In genomic region chr6:112180095-112180820, GRCh38 we compare ENCODE assay signal across 8 cellular contexts.
DNase-seq lines count a peak whose midpoint lies in the region; ATAC-seq and TF ChIP-seq lines count a peak whose summit lies in the region.

No MANE protein-coding gene starts in this region.

- peak; percentile 81 for ATAC-seq in HG02943 (IDR thresholded peaks at IDR 0.05; ENCODE audit: low read depth, unreplicated experiment)
- peak in 3 of 4 experiments; percentile 61 to 69 (median 61) for ATAC-seq in T-cell (replicated peaks in 1 of 4)
- ATAC-seq in effector memory CD8-positive, alpha-beta T cell (replicated peaks), result peak; percentile 76

- H3K27ac Mint-ChIP-seq in T-cell (no peak overlapping the region), type B pancreatic cell (no peak overlapping the region)
- H3K27ac Mint-ChIP-seq in effector memory CD8-positive, alpha-beta T cell, result no peak overlapping the region

- no peak overlapping the region for H3K4me3 ChIP-seq in AG09309 (ENCODE audit: control insufficient read depth, low read depth, low read length)

- DNase-seq in AG09309 (ENCODE audit: low read depth) (peak; percentile 73), GM13977 (ENCODE audit: low spot score) (peak; percentile 63), NCI-H2029 (lab: John Stamatoyannopoulos, UW) (peak; percentile 86), T-cell (peak in 23 of 34 experiments; percentile 13 to 69 (median 34)), midbrain (lab: John Stamatoyannopoulos, UW) (peak; percentile 66), type B pancreatic cell (ENCODE audit: extremely low spot score, unreplicated experiment) (no peak)
- DNase-seq in effector memory CD8-positive, alpha-beta T cell, result peak; percentile 55 to 66 (median 60)

- in situ Hi-C loops in GM13977 (cut with MboI; ENCODE audit: low pct_unique_long_range_greater_than_20kb, low sequenced_read_pairs, unreplicated experiment), result loop anchor here (25.0 kb wide), 1 partner anchor 1732 kb away; no protein-coding TSS in a partner anchor

- H3K9me3 Mint-ChIP-seq in T-cell (no peaks in the 10 kb centered on the region), type B pancreatic cell (no peaks in the 10 kb centered on the region)
- no peaks in the 10 kb centered on the region for H3K9me3 Mint-ChIP-seq in effector memory CD8-positive, alpha-beta T cell

- TF ChIP-seq CTCF in AG09309 (IDR thresholded peaks at IDR 0.05; ENCODE audit: control insufficient read depth, insufficient read depth, low read depth, low read length, missing control alignments), result peak; percentile 58
- peak; percentile 64 for TF ChIP-seq CTCF in GM13977 (IDR thresholded peaks at IDR 0.05; ENCODE audit: extremely low read depth, insufficient read depth, missing control alignments)
- peak; percentile 93 for TF ChIP-seq CTCF in type B pancreatic cell (conservative IDR thresholded peaks at IDR 0.05)

- H3K36me3 Mint-ChIP-seq in T-cell (no peaks in the 10 kb centered on the region), type B pancreatic cell (no peaks in the 10 kb centered on the region)
- H3K36me3 Mint-ChIP-seq in effector memory CD8-positive, alpha-beta T cell (ENCODE audit: insufficient read depth), result no peaks in the 10 kb centered on the region

- no peak overlapping the region for H3K4me3 Mint-ChIP-seq in T-cell
- H3K4me3 Mint-ChIP-seq in effector memory CD8-positive, alpha-beta T cell, result no peak overlapping the region
- no peak overlapping the region for H3K4me3 Mint-ChIP-seq in type B pancreatic cell

- POLR2A ChIA-PET in T-cell (lab: Charles Lee), result interaction anchor here in 1 of 2 donors (0.5 kb wide), 1 partner anchor 131 kb away, joined by 3 read pairs; no protein-coding TSS in a partner anchor

- H3K4me1 Mint-ChIP-seq in T-cell, result no peaks in the 10 kb centered on the region
- H3K4me1 Mint-ChIP-seq in effector memory CD8-positive, alpha-beta T cell (ENCODE audit: low read depth in 2 of 2), result no peaks in the 10 kb centered on the region
- H3K4me1 Mint-ChIP-seq in type B pancreatic cell (ENCODE audit: unreplicated experiment), result peaks cover 11% of the 10 kb centered on the region

- peaks cover 16 to 31% of the 10 kb centered on the region in 2 donors for H3K27me3 Mint-ChIP-seq in T-cell
- peaks cover 46 to 73% of the 10 kb centered on the region in 2 donors for H3K27me3 Mint-ChIP-seq in effector memory CD8-positive, alpha-beta T cell
- peaks cover 9% of the 10 kb centered on the region for H3K27me3 Mint-ChIP-seq in type B pancreatic cell

- CTCF ChIA-PET in T-cell (lab: Charles Lee), result interaction anchor here (0.5 to 3.4 kb wide), 40 partner anchors 8 to 1756 kb away, joined by 3 to 52 read pairs (median 5); partner anchors contain the start of genes FAM229B (in 1 of the 2), LAMA4 (in 1 of the 2) and TUBE1 (in 1 of the 2)
